ENCODE assay signal across 22 cellular contexts in the genomic region with DNA sequence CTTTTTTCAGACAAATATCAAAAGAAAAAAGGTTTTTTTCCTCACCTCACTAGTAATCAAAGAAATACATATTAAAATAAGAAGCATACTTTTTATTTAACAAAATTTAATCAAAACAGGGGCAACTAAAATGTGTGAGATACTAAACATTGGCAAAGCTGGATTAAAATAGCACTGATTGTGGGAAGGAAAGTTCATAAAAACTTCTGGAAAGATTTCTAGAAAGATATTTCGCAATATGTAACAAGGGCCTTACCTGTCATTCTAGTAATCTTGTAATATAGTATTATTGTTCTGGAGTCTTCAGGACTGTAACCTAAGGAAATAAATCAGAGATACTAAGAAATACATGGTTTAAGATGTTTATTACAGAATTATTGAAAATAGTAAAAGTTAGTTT.
A peak's percentile ranks its signal among the peaks of the same experiment; 100 is the strongest.
DNase-seq lines count a peak whose midpoint lies in the region; ATAC-seq, FAIRE-seq and TF ChIP-seq lines count a peak whose summit lies in the region.
"Had no signal": no experiment of that assay in that cellular context is flagged by ENCODE, and none has a peak within 500 bp of the region (broad histone marks: within the 10 kb centered on the region; RNA-seq: fewer than 3 reads in every experiment).

No MANE protein-coding gene starts in this region.

- H3K14ac ChIP-seq in IMR-90 (replicated peaks; ENCODE audit: low read depth, low read length) = no peak overlapping the region

- no peak overlapping the region for H2AFZ ChIP-seq in IMR-90 (replicated peaks; ENCODE audit: low read length, poor library complexity)
- H2AFZ ChIP-seq in K562 (ENCODE audit: low read depth, low read length) = no peak overlapping the region

- TF ChIP-seq POLR2A in IMR-90 (IDR thresholded peaks at IDR 0.05; ENCODE audit: low read depth, low read length) = no peak
- no peak for TF ChIP-seq POLR2A in K562 (conservative IDR thresholded peaks at IDR 0.05)

- H3K36me3 ChIP-seq in IMR-90 (ENCODE audit: control insufficient read depth, insufficient read depth, low read length) (no peaks in the 10 kb centered on the region), K562 (ENCODE audit: control insufficient read depth, insufficient read depth, low read length) (no peaks in the 10 kb centered on the region)
- H3K36me3 ChIP-seq: BE2C, BLaER1 had no signal

- H2BK15ac ChIP-seq in IMR-90 (ENCODE audit: low read depth, low read length) = no peak overlapping the region

- no peak overlapping the region for H4K8ac ChIP-seq in IMR-90 (ENCODE audit: low read depth in 2 of 2, low read length in 2 of 2)

- H2BK5ac ChIP-seq in IMR-90 (ENCODE audit: low read depth, low read length, poor library complexity, severe bottlenecking) = no peak overlapping the region

- H2AK5ac ChIP-seq in IMR-90 (ENCODE audit: low read depth, low read length) = no peak overlapping the region

- BruUV-seq in IMR-90 (replicated peaks; lab: Mats Ljungman, UMichigan) = no TSS peak
- no TSS peak for BruUV-seq in K562 (replicated peaks; lab: Mats Ljungman, UMichigan)

- TF ChIP-seq RAD21 in IMR-90 (IDR thresholded peaks at IDR 0.05; ENCODE audit: low read length) (no peak), Ishikawa (IDR thresholded peaks at IDR 0.05; ENCODE audit: low read depth) (no peak), K562 (CRISPR knock-in tag; conservative IDR thresholded peaks at IDR 0.05 in 1 of 2, IDR thresholded peaks at IDR 0.05 in 1 of 2) (no peak)

- H3K4me3 ChIP-seq in IMR-90 (ENCODE audit: insufficient read depth, low read depth, low read length) (no peak overlapping the region), K562 (no peak overlapping the region)
- H3K4me3 ChIP-seq: BLaER1 had no signal

- H3K27ac ChIP-seq in IMR-90 (ENCODE audit: insufficient read depth, low read length) = no peak overlapping the region
- H3K27ac ChIP-seq in K562 (ENCODE audit: extremely low read depth, low read depth, low read length) = no peak overlapping the region
- H3K27ac ChIP-seq: BLaER1 had no signal

- H3K9ac ChIP-seq in IMR-90 (ENCODE audit: low read depth, low read length) (no peak overlapping the region), K562 (ENCODE audit: insufficient read depth in 1 of 2, low read depth in 2 of 2, low read length in 2 of 2) (no peak overlapping the region)
- H3K9ac ChIP-seq: BLaER1 had no signal

- no peak overlapping the region for H2AK9ac ChIP-seq in IMR-90 (replicated peaks; ENCODE audit: low read depth, low read length, poor library complexity)

- H3K9me1 ChIP-seq in IMR-90 (ENCODE audit: insufficient read depth, low read length) (no peaks in the 10 kb centered on the region), K562 (ENCODE audit: control insufficient read depth, insufficient read depth, low read length) (no peaks in the 10 kb centered on the region)

- no peak for TF ChIP-seq EP300 in Ishikawa (IDR thresholded peaks at IDR 0.05; ENCODE audit: borderline replicate concordance)
- no peak for TF ChIP-seq EP300 in K562 (IDR thresholded peaks at IDR 0.05; ENCODE audit: low read length)

- H3K9me3 ChIP-seq in IMR-90 (ENCODE audit: control insufficient read depth, insufficient read depth, low read length) = peaks cover 3% of the 10 kb centered on the region; the same call in 1 of the 2 replicates
- 0 out of 2 replicates have a peak, but pooled peaks cover 1% of the 10 kb centered on the region for H3K9me3 ChIP-seq in K562 (replicated peaks; ENCODE audit: control insufficient read depth, insufficient read depth, low read depth, low read length)
- H3K9me3 ChIP-seq: BE2C had no signal

- POLR2A ChIA-PET in IMR-90 (lab: Charles Lee; ENCODE audit: unreplicated experiment) (no interaction called here), K562 (lab: Yijun Ruan, JAX) (no interaction called here)

- no peak overlapping the region for H4K5ac ChIP-seq in IMR-90 (ENCODE audit: low read depth, low read length)

- DNase-seq in IMR-90 (no peak), K562 (ENCODE audit: extremely low read depth in 1 of 4, low spot score in 3 of 4) (no peak), NCI-H345 treated with DMSO at 0.1 percent for 48 hours (lab: John Stamatoyannopoulos, UW; ENCODE audit: unreplicated experiment) (no peak), NCI-H1930 (lab: John Stamatoyannopoulos, UW) (no peak), GM19240 (ENCODE audit: insufficient read length, low spot score) (no peak)
- DNase-seq: 8988T; ACHN; BE2C; C1 segment of cervical spinal cord; Caco-2; Calu3; CD4-positive, CD25-positive, alpha-beta regulatory T cell; CD8-positive, alpha-beta T cell; DMS79 treated with DMSO at 0.1 percent for 48 hours; GF-D8 had no signal

- dilution Hi-C loops in IMR-90 (cut with HindIII; ENCODE audit: low sequenced_read_pairs, unreplicated experiment) = no loop called here

- no peak overlapping the region for H4K91ac ChIP-seq in IMR-90 (ENCODE audit: insufficient read depth, low read depth, low read length)

- CTCF ChIA-PET in IMR-90 (lab: Yijun Ruan, JAX) (no interaction called here), K562 (lab: Yijun Ruan, JAX; ENCODE audit: low intra/inter-chr PET ratio) (no interaction called here)

- TF ChIP-seq CTCF in IMR-90 (conservative IDR thresholded peaks at IDR 0.05; ENCODE audit: low read depth, low read length) = no peak
- TF ChIP-seq CTCF in K562 (IDR thresholded peaks at IDR 0.05 in 2 of 3, conservative IDR thresholded peaks at IDR 0.05 in 1 of 3; ENCODE audit: insufficient read depth in 2 of 3, low read depth in 1 of 3, low read length in 3 of 3) = no peak

- H3K79me2 ChIP-seq in K562 (ENCODE audit: control insufficient read depth, insufficient read depth, low read length) = no peaks in the 10 kb centered on the region

- intact Hi-C loops in IMR-90 (cut with micrococcal nuclease) = no loop called here
- intact Hi-C loops in K562 (cut with micrococcal nuclease) = no loop called here

- no peak overlapping the region for H3K4me2 ChIP-seq in IMR-90 (ENCODE audit: low read depth, low read length)
- no peak overlapping the region for H3K4me2 ChIP-seq in K562 (ENCODE audit: insufficient read depth, low read length)
- H3K4me2 ChIP-seq: BLaER1 had no signal

- in situ Hi-C loops in IMR-90 (cut with MboI; ENCODE audit: low sequenced_read_pairs) (no loop called here), K562 (cut with MboI) (no loop called here)

- no peak overlapping the region for H2BK120ac ChIP-seq in IMR-90 (ENCODE audit: low read depth, low read length)

- no peak for FAIRE-seq in K562 (lab: Jason Lieb, UNC)
- FAIRE-seq: A204.1, D721Med, G401.6, GM12891, GM19239 had no signal

- no peaks in the 10 kb centered on the region for H4K20me1 ChIP-seq in IMR-90 (ENCODE audit: insufficient read depth, low read length)
- no peaks in the 10 kb centered on the region for H4K20me1 ChIP-seq in K562 (replicated peaks; ENCODE audit: control insufficient read depth, insufficient read depth, low read length)
- H4K20me1 ChIP-seq: BLaER1 had no signal

- H3K4ac ChIP-seq in IMR-90 (ENCODE audit: low read depth, low read length) = no peak overlapping the region

- H3K18ac ChIP-seq in IMR-90 (ENCODE audit: low read depth, low read length) = no peak overlapping the region

- no peak for ATAC-seq in IMR-90 (ENCODE audit: low read depth)
- no peak for ATAC-seq in K562
- ATAC-seq: CD8-positive, alpha-beta T cell had no signal

- no peak overlapping the region for H3K23ac ChIP-seq in IMR-90 (ENCODE audit: low read depth, low read length)

- H3K27me3 ChIP-seq in IMR-90 (ENCODE audit: control insufficient read depth, insufficient read depth, low read length) = no peaks in the 10 kb centered on the region
- no peaks in the 10 kb centered on the region for H3K27me3 ChIP-seq in K562 (ENCODE audit: control insufficient read depth in 2 of 2, insufficient read depth in 2 of 2, low read length in 2 of 2)
- H3K27me3 ChIP-seq: BE2C, BLaER1 had no signal

- no peaks in the 10 kb centered on the region for H3K4me1 ChIP-seq in IMR-90 (ENCODE audit: control insufficient read depth, insufficient read depth, low read length)
- no peaks in the 10 kb centered on the region for H3K4me1 ChIP-seq in K562 (replicated peaks in 1 of 2; ENCODE audit: control insufficient read depth in 2 of 2, insufficient read depth in 2 of 2, low read length in 2 of 2)
- H3K4me1 ChIP-seq: BE2C, Caco-2 had no signal

- no peaks in the 10 kb centered on the region for H3K79me1 ChIP-seq in IMR-90 (ENCODE audit: low read depth in 1 of 2, low read length in 2 of 2)

- H2BK20ac ChIP-seq in IMR-90 (ENCODE audit: low read depth, low read length) = no peak overlapping the region

- H3K56ac ChIP-seq in IMR-90 (ENCODE audit: extremely low read depth, insufficient read depth, low read length) = no peak overlapping the region

- WGBS in IMR-90 (ENCODE audit: extremely low coverage in 2 of 2, insufficient read length in 1 of 2), 2 experiments = no CpG with 5 or more reads among the region's 1 CpG
- 8% methylated on average over 1 of the region's 1 CpG for WGBS in K562 (ENCODE audit: insufficient coverage, low coverage, missing lambda C conversion rate)

TF ChIP-seq in IMR-90, 13 proteins besides CTCF, POLR2A, EP300 and RAD21:
- TF ChIP-seq RCOR1 (IDR thresholded peaks at IDR 0.05; ENCODE audit: insufficient replicate concordance, low read length) = no peak
- TF ChIP-seq CEBPB (IDR thresholded peaks at IDR 0.05; ENCODE audit: low read depth, low read length) = peak; percentile 87

TF ChIP-seq in Ishikawa, 13 proteins besides CTCF, POLR2A, EP300 and RAD21:
- no peak for TF ChIP-seq EGR1 (IDR thresholded peaks at IDR 0.05)
- TF ChIP-seq FOXM1 (IDR thresholded peaks at IDR 0.05; ENCODE audit: borderline replicate concordance, low read depth) = no peak
- no peak for TF ChIP-seq TAF1 (IDR thresholded peaks at IDR 0.05; ENCODE audit: low read depth)
- peak; percentile 44; the same call in 1 of the 2 replicates for TF ChIP-seq CEBPB (IDR thresholded peaks at IDR 0.05)
- no peak for TF ChIP-seq CREB1 (IDR thresholded peaks at IDR 0.05; ENCODE audit: low read depth)
- TF ChIP-seq ZBTB7A (IDR thresholded peaks at IDR 0.05; ENCODE audit: low read depth) = no peak
- TF ChIP-seq NFIC (IDR thresholded peaks at IDR 0.05) = no peak

TF ChIP-seq in K562, 482 proteins besides CTCF, POLR2A, EP300 and RAD21 (continues in another document):
- TF ChIP-seq CEBPG (CRISPR knock-in tag; IDR thresholded peaks at IDR 0.05) (no peak), CEBPG (tag; conservative IDR thresholded peaks at IDR 0.05 in 1 of 2, IDR thresholded peaks at IDR 0.05 in 1 of 2) (peak in 1 of 2 experiments; percentile 55; a peak in 1 of 4 replicates), ZNF316 (IDR thresholded peaks at IDR 0.05) (no peak), CEBPB (tag; IDR thresholded peaks at IDR 0.05) (0 out of 2 replicates have a peak, but pooled peaks have one; percentile 19), BDP1 (IDR thresholded peaks at IDR 0.05; ENCODE audit: insufficient read depth, insufficient read length) (no peak), HNRNPLL (IDR thresholded peaks at IDR 0.05; ENCODE audit: low read depth, low read length, poor library complexity, severe bottlenecking) (no peak), MED1 (CRISPR knock-in tag; IDR thresholded peaks at IDR 0.05; ENCODE audit: borderline replicate concordance) (no peak), ZNF785 (CRISPR knock-in tag; IDR thresholded peaks at IDR 0.05) (no peak), TAF7 (tag; IDR thresholded peaks at IDR 0.05) (no peak)
